Comparison of ENCODE assay signal across 1 cellular context in the genomic region with DNA sequence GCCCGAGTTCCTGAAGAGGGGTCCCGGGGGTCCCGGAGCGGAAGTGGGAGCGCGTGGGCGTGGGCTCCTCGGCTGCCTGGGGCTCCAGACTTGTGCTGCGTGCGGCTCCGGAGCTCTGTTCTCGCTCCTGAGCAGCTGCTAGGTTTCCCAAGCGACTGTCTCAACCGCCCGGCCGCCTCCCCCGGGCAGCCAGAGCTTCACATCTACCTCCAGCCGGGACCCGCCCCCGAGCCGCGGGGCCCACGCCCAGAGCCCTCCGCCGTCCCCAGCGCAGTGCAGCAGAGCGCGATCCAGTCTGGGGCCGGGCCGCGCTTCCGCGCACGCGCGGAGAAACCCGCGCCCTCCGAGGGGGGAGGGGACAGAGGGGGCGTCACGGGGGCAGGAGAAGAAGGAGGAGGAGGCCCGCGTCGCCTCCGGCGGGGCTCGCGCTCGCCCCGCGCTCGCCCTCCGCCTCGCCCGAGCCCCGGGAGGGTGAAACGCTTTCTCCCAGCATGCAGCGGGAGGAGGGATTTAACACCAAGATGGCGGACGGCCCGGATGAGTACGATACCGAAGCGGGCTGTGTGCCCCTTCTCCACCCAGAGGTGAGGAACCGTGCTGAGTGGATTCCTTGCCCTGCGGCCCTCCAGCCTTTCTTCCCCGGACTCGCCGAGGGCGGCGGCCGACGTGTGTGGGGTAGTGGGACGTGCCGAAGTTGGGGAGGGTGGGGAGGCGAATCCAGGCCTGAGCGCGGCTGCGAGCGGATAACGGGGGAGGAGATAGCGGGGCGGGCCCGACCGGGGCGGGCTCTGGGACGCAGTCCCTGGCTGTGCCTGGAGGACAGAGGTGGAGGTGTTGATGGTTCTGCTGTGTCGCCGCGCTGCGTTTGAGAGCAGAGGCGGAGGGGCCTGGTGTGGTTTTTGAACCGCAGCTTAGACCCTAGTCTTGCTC.
TF ChIP-seq lines count a peak whose summit lies in the region.

A gene with protein sequence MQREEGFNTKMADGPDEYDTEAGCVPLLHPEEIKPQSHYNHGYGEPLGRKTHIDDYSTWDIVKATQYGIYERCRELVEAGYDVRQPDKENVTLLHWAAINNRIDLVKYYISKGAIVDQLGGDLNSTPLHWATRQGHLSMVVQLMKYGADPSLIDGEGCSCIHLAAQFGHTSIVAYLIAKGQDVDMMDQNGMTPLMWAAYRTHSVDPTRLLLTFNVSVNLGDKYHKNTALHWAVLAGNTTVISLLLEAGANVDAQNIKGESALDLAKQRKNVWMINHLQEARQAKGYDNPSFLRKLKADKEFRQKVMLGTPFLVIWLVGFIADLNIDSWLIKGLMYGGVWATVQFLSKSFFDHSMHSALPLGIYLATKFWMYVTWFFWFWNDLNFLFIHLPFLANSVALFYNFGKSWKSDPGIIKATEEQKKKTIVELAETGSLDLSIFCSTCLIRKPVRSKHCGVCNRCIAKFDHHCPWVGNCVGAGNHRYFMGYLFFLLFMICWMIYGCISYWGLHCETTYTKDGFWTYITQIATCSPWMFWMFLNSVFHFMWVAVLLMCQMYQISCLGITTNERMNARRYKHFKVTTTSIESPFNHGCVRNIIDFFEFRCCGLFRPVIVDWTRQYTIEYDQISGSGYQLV (plus strand): TSS at position 370 of the 930 bp plus-strand sequence. CDS start 122 bp downstream, at position 492.

TF ChIP-seq in HEK293, 187 proteins besides CTCF, POLR2A, EP300 and RAD21 (continued from another document and continues in another):
- TF ChIP-seq, protein P1, sequence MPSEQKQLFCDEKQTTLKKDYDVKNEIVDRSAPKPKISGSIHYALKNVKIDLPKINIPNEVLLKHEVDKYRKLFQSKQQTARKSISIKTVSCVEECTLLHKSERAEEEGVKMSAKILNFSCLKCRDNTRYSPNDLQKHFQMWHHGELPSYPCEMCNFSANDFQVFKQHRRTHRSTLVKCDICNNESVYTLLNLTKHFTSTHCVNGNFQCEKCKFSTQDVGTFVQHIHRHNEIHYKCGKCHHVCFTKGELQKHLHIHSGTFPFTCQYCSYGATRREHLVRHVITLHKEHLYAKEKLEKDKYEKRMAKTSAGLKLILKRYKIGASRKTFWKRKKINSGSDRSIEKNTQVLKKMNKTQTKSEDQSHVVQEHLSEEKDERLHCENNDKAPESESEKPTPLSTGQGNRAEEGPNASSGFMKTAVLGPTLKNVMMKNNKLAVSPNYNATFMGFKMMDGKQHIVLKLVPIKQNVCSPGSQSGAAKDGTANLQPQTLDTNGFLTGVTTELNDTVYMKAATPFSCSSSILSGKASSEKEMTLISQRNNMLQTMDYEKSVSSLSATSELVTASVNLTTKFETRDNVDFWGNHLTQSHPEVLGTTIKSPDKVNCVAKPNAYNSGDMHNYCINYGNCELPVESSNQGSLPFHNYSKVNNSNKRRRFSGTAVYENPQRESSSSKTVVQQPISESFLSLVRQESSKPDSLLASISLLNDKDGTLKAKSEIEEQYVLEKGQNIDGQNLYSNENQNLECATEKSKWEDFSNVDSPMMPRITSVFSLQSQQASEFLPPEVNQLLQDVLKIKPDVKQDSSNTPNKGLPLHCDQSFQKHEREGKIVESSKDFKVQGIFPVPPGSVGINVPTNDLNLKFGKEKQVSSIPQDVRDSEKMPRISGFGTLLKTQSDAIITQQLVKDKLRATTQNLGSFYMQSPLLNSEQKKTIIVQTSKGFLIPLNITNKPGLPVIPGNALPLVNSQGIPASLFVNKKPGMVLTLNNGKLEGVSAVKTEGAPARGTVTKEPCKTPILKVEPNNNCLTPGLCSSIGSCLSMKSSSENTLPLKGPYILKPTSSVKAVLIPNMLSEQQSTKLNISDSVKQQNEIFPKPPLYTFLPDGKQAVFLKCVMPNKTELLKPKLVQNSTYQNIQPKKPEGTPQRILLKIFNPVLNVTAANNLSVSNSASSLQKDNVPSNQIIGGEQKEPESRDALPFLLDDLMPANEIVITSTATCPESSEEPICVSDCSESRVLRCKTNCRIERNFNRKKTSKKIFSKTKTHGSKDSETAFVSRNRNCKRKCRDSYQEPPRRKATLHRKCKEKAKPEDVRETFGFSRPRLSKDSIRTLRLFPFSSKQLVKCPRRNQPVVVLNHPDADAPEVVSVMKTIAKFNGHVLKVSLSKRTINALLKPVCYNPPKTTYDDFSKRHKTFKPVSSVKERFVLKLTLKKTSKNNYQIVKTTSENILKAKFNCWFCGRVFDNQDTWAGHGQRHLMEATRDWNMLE (tag by site-specific recombination; conservative IDR thresholded peaks at IDR 0.05; ENCODE audit: low read depth), result no peak
- TF ChIP-seq ZNF776 (tag by site-specific recombination; IDR thresholded peaks at IDR 0.05; ENCODE audit: borderline replicate concordance), result no peak
- TF ChIP-seq ZBTB21 (tag by site-specific recombination; IDR thresholded peaks at IDR 0.05), result no peak
- TF ChIP-seq BCL11B (tag by site-specific recombination; IDR thresholded peaks at IDR 0.05; ENCODE audit: low read depth), result no peak
- TF ChIP-seq, protein P2, sequence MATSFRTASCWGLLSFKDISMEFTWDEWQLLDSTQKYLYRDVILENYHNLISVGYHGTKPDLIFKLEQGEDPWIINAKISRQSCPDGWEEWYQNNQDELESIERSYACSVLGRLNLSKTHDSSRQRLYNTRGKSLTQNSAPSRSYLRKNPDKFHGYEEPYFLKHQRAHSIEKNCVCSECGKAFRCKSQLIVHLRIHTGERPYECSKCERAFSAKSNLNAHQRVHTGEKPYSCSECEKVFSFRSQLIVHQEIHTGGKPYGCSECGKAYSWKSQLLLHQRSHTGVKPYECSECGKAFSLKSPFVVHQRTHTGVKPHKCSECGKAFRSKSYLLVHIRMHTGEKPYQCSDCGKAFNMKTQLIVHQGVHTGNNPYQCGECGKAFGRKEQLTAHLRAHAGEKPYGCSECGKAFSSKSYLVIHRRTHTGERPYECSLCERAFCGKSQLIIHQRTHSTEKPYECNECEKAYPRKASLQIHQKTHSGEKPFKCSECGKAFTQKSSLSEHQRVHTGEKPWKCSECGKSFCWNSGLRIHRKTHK (tag by site-specific recombination; IDR thresholded peaks at IDR 0.05), result no peak
- no peak for TF ChIP-seq ZNF664 (tag by site-specific recombination; IDR thresholded peaks at IDR 0.05)
- TF ChIP-seq ZBTB20 (tag by site-specific recombination; IDR thresholded peaks at IDR 0.05), result peak; percentile 68; the same call in 1 of the 2 replicates
- no peak for TF ChIP-seq TCF7L2 (IDR thresholded peaks at IDR 0.05; ENCODE audit: borderline replicate concordance, low read depth, low read length)
- TF ChIP-seq, protein P3, sequence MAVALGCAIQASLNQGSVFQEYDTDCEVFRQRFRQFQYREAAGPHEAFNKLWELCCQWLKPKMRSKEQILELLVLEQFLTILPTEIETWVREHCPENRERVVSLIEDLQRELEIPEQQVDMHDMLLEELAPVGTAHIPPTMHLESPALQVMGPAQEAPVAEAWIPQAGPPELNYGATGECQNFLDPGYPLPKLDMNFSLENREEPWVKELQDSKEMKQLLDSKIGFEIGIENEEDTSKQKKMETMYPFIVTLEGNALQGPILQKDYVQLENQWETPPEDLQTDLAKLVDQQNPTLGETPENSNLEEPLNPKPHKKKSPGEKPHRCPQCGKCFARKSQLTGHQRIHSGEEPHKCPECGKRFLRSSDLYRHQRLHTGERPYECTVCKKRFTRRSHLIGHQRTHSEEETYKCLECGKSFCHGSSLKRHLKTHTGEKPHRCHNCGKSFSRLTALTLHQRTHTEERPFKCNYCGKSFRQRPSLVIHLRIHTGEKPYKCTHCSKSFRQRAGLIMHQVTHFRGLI (tag by site-specific recombination; IDR thresholded peaks at IDR 0.05), result no peak
- TF ChIP-seq ZNF561 (tag by site-specific recombination; IDR thresholded peaks at IDR 0.05; ENCODE audit: borderline replicate concordance), result peak; percentile 32; the same call in 1 of the 2 replicates
- no peak for TF ChIP-seq HOXC10 (CRISPR knock-in tag; IDR thresholded peaks at IDR 0.05)
- TF ChIP-seq ZNF610 (tag by site-specific recombination; IDR thresholded peaks at IDR 0.05; ENCODE audit: borderline replicate concordance), result peak; percentile 26; the same call in 1 of the 2 replicates
- TF ChIP-seq, protein P4, sequence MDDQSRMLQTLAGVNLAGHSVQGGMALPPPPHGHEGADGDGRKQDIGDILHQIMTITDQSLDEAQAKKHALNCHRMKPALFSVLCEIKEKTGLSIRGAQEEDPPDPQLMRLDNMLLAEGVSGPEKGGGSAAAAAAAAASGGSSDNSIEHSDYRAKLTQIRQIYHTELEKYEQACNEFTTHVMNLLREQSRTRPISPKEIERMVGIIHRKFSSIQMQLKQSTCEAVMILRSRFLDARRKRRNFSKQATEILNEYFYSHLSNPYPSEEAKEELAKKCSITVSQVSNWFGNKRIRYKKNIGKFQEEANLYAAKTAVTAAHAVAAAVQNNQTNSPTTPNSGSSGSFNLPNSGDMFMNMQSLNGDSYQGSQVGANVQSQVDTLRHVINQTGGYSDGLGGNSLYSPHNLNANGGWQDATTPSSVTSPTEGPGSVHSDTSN (CRISPR knock-in tag; IDR thresholded peaks at IDR 0.05), result 0 out of 2 replicates have a peak, but pooled peaks have one; percentile 41
- TF ChIP-seq ZNF266 (tag by site-specific recombination; IDR thresholded peaks at IDR 0.05; ENCODE audit: low read depth), result no peak
- TF ChIP-seq SCRT2 (tag by site-specific recombination; IDR thresholded peaks at IDR 0.05), result no peak
- TF ChIP-seq, protein P5, sequence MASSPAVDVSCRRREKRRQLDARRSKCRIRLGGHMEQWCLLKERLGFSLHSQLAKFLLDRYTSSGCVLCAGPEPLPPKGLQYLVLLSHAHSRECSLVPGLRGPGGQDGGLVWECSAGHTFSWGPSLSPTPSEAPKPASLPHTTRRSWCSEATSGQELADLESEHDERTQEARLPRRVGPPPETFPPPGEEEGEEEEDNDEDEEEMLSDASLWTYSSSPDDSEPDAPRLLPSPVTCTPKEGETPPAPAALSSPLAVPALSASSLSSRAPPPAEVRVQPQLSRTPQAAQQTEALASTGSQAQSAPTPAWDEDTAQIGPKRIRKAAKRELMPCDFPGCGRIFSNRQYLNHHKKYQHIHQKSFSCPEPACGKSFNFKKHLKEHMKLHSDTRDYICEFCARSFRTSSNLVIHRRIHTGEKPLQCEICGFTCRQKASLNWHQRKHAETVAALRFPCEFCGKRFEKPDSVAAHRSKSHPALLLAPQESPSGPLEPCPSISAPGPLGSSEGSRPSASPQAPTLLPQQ (tag by site-specific recombination; IDR thresholded peaks at IDR 0.05), result peak; percentile 94
- TF ChIP-seq, protein P6, sequence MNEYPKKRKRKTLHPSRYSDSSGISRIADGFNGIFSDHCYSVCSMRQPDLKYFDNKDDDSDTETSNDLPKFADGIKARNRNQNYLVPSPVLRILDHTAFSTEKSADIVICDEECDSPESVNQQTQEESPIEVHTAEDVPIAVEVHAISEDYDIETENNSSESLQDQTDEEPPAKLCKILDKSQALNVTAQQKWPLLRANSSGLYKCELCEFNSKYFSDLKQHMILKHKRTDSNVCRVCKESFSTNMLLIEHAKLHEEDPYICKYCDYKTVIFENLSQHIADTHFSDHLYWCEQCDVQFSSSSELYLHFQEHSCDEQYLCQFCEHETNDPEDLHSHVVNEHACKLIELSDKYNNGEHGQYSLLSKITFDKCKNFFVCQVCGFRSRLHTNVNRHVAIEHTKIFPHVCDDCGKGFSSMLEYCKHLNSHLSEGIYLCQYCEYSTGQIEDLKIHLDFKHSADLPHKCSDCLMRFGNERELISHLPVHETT (tag by site-specific recombination; IDR thresholded peaks at IDR 0.05), result peak; percentile 82; the same call in 1 of the 2 replicates
- TF ChIP-seq, protein P7, sequence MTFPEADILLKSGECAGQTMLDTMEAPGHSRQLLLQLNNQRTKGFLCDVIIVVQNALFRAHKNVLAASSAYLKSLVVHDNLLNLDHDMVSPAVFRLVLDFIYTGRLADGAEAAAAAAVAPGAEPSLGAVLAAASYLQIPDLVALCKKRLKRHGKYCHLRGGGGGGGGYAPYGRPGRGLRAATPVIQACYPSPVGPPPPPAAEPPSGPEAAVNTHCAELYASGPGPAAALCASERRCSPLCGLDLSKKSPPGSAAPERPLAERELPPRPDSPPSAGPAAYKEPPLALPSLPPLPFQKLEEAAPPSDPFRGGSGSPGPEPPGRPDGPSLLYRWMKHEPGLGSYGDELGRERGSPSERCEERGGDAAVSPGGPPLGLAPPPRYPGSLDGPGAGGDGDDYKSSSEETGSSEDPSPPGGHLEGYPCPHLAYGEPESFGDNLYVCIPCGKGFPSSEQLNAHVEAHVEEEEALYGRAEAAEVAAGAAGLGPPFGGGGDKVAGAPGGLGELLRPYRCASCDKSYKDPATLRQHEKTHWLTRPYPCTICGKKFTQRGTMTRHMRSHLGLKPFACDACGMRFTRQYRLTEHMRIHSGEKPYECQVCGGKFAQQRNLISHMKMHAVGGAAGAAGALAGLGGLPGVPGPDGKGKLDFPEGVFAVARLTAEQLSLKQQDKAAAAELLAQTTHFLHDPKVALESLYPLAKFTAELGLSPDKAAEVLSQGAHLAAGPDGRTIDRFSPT (tag by site-specific recombination; IDR thresholded peaks at IDR 0.05), result peak; percentile 98
- no peak for TF ChIP-seq ZNF16 (tag by site-specific recombination; IDR thresholded peaks at IDR 0.05; ENCODE audit: low read depth)
- no peak for TF ChIP-seq ZNF140 (tag by site-specific recombination; IDR thresholded peaks at IDR 0.05)
- TF ChIP-seq ZNF366 (tag by site-specific recombination; conservative IDR thresholded peaks at IDR 0.05), result peak; percentile 70
- TF ChIP-seq, protein P8, sequence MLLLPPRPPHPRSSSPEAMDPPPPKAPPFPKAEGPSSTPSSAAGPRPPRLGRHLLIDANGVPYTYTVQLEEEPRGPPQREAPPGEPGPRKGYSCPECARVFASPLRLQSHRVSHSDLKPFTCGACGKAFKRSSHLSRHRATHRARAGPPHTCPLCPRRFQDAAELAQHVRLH (tag by site-specific recombination; IDR thresholded peaks at IDR 0.05), result peak; percentile 47; the same call in 1 of the 2 replicates
- no peak for TF ChIP-seq ZNF19 (tag by site-specific recombination; IDR thresholded peaks at IDR 0.05; ENCODE audit: low read depth)
- TF ChIP-seq YY2 (tag by site-specific recombination; IDR thresholded peaks at IDR 0.05), result peak; percentile 83
- TF ChIP-seq ZNF157 (tag by site-specific recombination; IDR thresholded peaks at IDR 0.05), result no peak
- TF ChIP-seq ZBTB1 (tag by site-specific recombination; IDR thresholded peaks at IDR 0.05), result no peak
- TF ChIP-seq ZFP41 (tag by site-specific recombination; IDR thresholded peaks at IDR 0.05; ENCODE audit: borderline replicate concordance), result no peak
- TF ChIP-seq, protein P9, sequence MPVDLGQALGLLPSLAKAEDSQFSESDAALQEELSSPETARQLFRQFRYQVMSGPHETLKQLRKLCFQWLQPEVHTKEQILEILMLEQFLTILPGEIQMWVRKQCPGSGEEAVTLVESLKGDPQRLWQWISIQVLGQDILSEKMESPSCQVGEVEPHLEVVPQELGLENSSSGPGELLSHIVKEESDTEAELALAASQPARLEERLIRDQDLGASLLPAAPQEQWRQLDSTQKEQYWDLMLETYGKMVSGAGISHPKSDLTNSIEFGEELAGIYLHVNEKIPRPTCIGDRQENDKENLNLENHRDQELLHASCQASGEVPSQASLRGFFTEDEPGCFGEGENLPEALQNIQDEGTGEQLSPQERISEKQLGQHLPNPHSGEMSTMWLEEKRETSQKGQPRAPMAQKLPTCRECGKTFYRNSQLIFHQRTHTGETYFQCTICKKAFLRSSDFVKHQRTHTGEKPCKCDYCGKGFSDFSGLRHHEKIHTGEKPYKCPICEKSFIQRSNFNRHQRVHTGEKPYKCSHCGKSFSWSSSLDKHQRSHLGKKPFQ (tag by site-specific recombination; IDR thresholded peaks at IDR 0.05), result no peak
- no peak for TF ChIP-seq ZNF239 (tag by site-specific recombination; IDR thresholded peaks at IDR 0.05)
- no peak for TF ChIP-seq ZNF311 (tag by site-specific recombination; IDR thresholded peaks at IDR 0.05; ENCODE audit: borderline replicate concordance)
- TF ChIP-seq ZNF701 (tag by site-specific recombination; IDR thresholded peaks at IDR 0.05), result no peak
